ENCODE assay signal across 31 cellular contexts in genomic region chr6:143840595-143840994, GRCh38. TPM values are rescaled to one million over a fixed set of nuclear protein-coding genes. Genes with fewer than 3 reads are reported as not detected.
"Had no signal": no experiment of that assay in that cellular context is flagged by ENCODE, and none has a peak within 500 bp of the region (broad histone marks: within the 10 kb centered on the region; RNA-seq: fewer than 3 reads in every experiment).

No MANE protein-coding gene starts in this region.

- H3K27me3 ChIP-seq: hepatocyte, pancreas, spleen, testis, tibial nerve had no signal

- H3K27me3 Mint-ChIP-seq: stimulated activated memory B cell treated with anti-CD40 and anti-IgM and Interleukin-4, amounts not matched to agents 10 μg/mL and 1 μg/mL and 100 μg/mL, for 72 hours; stimulated activated naive CD8-positive, alpha-beta T cell treated with anti-CD3 and anti-CD28 coated beads, Interleukin-15, amount 100 ng/mL, for 72 hours had no signal

- H3K4me3 Mint-ChIP-seq: endodermal cell; stimulated activated memory B cell treated with anti-CD40 and anti-IgM and Interleukin-4, amounts not matched to agents 10 μg/mL and 1 μg/mL and 100 μg/mL, for 72 hours; stimulated activated naive CD8-positive, alpha-beta T cell treated with anti-CD3 and anti-CD28 coated beads, Interleukin-15, amount 100 ng/mL, for 72 hours had no signal

- H3K9me3 ChIP-seq: pancreas, prostate gland, spleen, testis, tibial nerve had no signal

- H3K4me3 ChIP-seq: coronary artery, hepatocyte, lung, pancreas, prostate gland, spleen, testis, tibial nerve had no signal

- DNase-seq: effector CD4-positive, alpha-beta T cell; endodermal cell; foreskin melanocyte; head of caudate nucleus; left colon; left ventricle myocardium superior; mesenchymal stem cell; midbrain; nucleus accumbens; pancreas; spleen; stimulated activated CD4-positive, alpha-beta T cell treated with anti-CD3 and anti-CD28 coated beads, Interleukin-15, amount 100 ng/mL, for 24 hours; stimulated activated CD4-positive, alpha-beta T cell treated with anti-CD3 and anti-CD28 coated beads, Interleukin-1b, Interleukin-23, amount 100 ng/mL, for 48 hours; stimulated activated CD4-positive, alpha-beta T cell treated with anti-CD3 and anti-CD28 coated beads, Interleukin-4, amount 100 ng/mL, for 24 hours; stimulated activated naive CD8-positive, alpha-beta T cell treated with anti-CD3 and anti-CD28 coated beads, Interleukin-15, amount 100 ng/mL, for 72 hours; testis had no signal

- H3K36me3 ChIP-seq: prostate gland had no signal

- ATAC-seq: left colon; left ventricle myocardium superior; pancreas; sciatic nerve; stimulated activated memory B cell treated with anti-CD40 and anti-IgM and Interleukin-4, amounts not matched to agents 10 μg/mL and 1 μg/mL and 100 μg/mL, for 72 hours; stimulated activated naive CD8-positive, alpha-beta T cell treated with anti-CD3 and anti-CD28 coated beads, Interleukin-15, amount 100 ng/mL, for 72 hours had no signal

- H3K9me3 Mint-ChIP-seq: stimulated activated memory B cell treated with anti-CD40 and anti-IgM and Interleukin-4, amounts not matched to agents 10 μg/mL and 1 μg/mL and 100 μg/mL, for 72 hours; stimulated activated naive CD8-positive, alpha-beta T cell treated with anti-CD3 and anti-CD28 coated beads, Interleukin-15, amount 100 ng/mL, for 72 hours had no signal

- H3K27ac Mint-ChIP-seq: endodermal cell; stimulated activated memory B cell treated with anti-CD40 and anti-IgM and Interleukin-4, amounts not matched to agents 10 μg/mL and 1 μg/mL and 100 μg/mL, for 72 hours had no signal

- H3K27ac ChIP-seq: coronary artery, hepatocyte, pancreas, prostate gland, spleen, testis, tibial nerve had no signal

RNA-seq across cellular contexts. Expression of gene ZC2HC1B, which starts 23.7 kb away (rescaled TPM):
- total RNA-seq: chondrocyte, dermis microvascular lymphatic vessel endothelial cell, endodermal cell, hepatocyte, kidney epithelial cell, left colon, left ventricle myocardium superior, pancreas, renal cortical epithelial cell, sciatic nerve, skeletal muscle tissue, subcutaneous adipose tissue, ureter had no signal
- polyA plus RNA-seq: hepatocyte, lung, neural cell, pancreas had no signal
